In the genomic region with DNA sequence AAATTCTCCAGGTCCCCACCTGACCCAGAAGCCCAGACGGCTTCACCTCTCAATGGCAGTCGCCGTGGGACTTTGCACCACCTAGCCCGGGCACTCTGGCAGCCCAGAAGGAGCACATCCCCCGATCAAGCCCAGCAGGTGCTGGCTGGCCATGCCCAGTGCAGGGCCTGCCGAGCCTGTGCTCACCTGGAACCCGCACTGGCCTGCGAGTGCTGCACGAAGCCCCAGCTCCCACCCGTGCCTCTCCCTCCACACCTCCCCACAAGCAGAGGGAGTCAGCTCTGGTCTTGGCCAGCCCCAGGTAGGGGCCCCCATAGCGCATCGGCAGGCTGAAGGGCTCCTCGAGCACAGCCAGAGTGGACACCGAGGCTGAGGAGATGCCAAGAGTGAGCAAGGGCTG, we compare ENCODE assay signal across 22 cellular contexts.
DNase-seq lines count a peak whose midpoint lies in the region; ATAC-seq and TF ChIP-seq lines count a peak whose summit lies in the region.
"Had no signal": no experiment of that assay in that cellular context is flagged by ENCODE, and none has a peak within 500 bp of the region (broad histone marks: within the 10 kb centered on the region; RNA-seq: fewer than 3 reads in every experiment).

No MANE protein-coding gene starts in this region.

- H3K9ac ChIP-seq in endodermal cell (ENCODE audit: extremely low read depth, low read length, poor library complexity, severe bottlenecking) (no peak overlapping the region), mesenchymal stem cell (ENCODE audit: low read length) (no peak overlapping the region)
- H3K9ac ChIP-seq: BLaER1 had no signal

- no peak overlapping the region for H2BK120ac ChIP-seq in mesenchymal stem cell (ENCODE audit: low read depth, low read length)

- intact Hi-C loops in natural killer cell (cut with micrococcal nuclease) = no loop called here

- TF ChIP-seq CTCF in RWPE2 (IDR thresholded peaks at IDR 0.05; ENCODE audit: poor library complexity, severe bottlenecking) = no peak
- TF ChIP-seq CTCF in endodermal cell (conservative IDR thresholded peaks at IDR 0.05) = no peak
- TF ChIP-seq CTCF in natural killer cell (IDR thresholded peaks at IDR 0.05) = no peak

- H3K14ac ChIP-seq in mesenchymal stem cell (ENCODE audit: low read length in 2 of 2) = no peak overlapping the region

- H2AK5ac ChIP-seq in mesenchymal stem cell (ENCODE audit: low read length, severe bottlenecking) = no peak overlapping the region

- H3K36me3 ChIP-seq in RWPE2 (ENCODE audit: low read depth) = no peaks in the 10 kb centered on the region
- H3K36me3 ChIP-seq in endodermal cell (ENCODE audit: control insufficient read depth, insufficient read depth, low read length) = no peaks in the 10 kb centered on the region
- peaks cover 5 to 8% of the 10 kb centered on the region in 2 experiments for H3K36me3 ChIP-seq in mesenchymal stem cell (ENCODE audit: control insufficient read depth in 1 of 2, insufficient read depth in 2 of 2, low read depth in 1 of 2, low read length in 2 of 2)
- H3K36me3 ChIP-seq: BE2C had no signal

- no peak overlapping the region for H4K8ac ChIP-seq in mesenchymal stem cell (ENCODE audit: low read length)

- no peak overlapping the region for H2AFZ ChIP-seq in mesenchymal stem cell (ENCODE audit: low read depth, low read length)

- no peak overlapping the region for H3K27ac ChIP-seq in RWPE2 (ENCODE audit: poor library complexity, severe bottlenecking)
- no peak overlapping the region for H3K27ac ChIP-seq in endodermal cell (ENCODE audit: low read depth, low read length)
- H3K27ac ChIP-seq in mesenchymal stem cell (ENCODE audit: low read length, poor library complexity, severe bottlenecking) = no peak overlapping the region
- H3K27ac ChIP-seq: BLaER1 had no signal

- H3K27me3 Mint-ChIP-seq in endodermal cell (ENCODE audit: insufficient read depth) (no peaks in the 10 kb centered on the region), natural killer cell (ENCODE audit: low read depth in 2 of 2) (no peaks in the 10 kb centered on the region)
- H3K27me3 Mint-ChIP-seq: CD4-positive, alpha-beta memory T cell; CD4-positive, CD25-positive, alpha-beta regulatory T cell; CD8-positive, alpha-beta memory T cell had no signal

- H3K27me3 ChIP-seq in RWPE2 (ENCODE audit: insufficient read depth, poor library complexity, severe bottlenecking) (no peaks in the 10 kb centered on the region), endodermal cell (ENCODE audit: control insufficient read depth, insufficient read depth, low read length, poor library complexity, severe bottlenecking) (no peaks in the 10 kb centered on the region), mesenchymal stem cell (ENCODE audit: control insufficient read depth in 1 of 2, insufficient read depth in 1 of 2, low read length in 2 of 2) (no peaks in the 10 kb centered on the region)
- H3K27me3 ChIP-seq: BE2C, BLaER1 had no signal

- H3K4me1 Mint-ChIP-seq in endodermal cell (peaks cover 6% of the 10 kb centered on the region), natural killer cell (no peaks in the 10 kb centered on the region)
- H3K4me1 Mint-ChIP-seq: CD14-positive monocyte; CD4-positive, alpha-beta memory T cell; CD8-positive, alpha-beta memory T cell had no signal

- H3K79me1 ChIP-seq in mesenchymal stem cell (replicated peaks; ENCODE audit: low read length, poor library complexity, severe bottlenecking) = no peaks in the 10 kb centered on the region

- peaks cover 97% of the 10 kb centered on the region for H3K9me3 Mint-ChIP-seq in endodermal cell
- H3K9me3 Mint-ChIP-seq in natural killer cell = peaks cover 2 to 10% of the 10 kb centered on the region in 2 donors

- H3K36me3 Mint-ChIP-seq in endodermal cell (ENCODE audit: low read depth) = peaks cover 84% of the 10 kb centered on the region
- peaks cover 12% of the 10 kb centered on the region for H3K36me3 Mint-ChIP-seq in natural killer cell

- no peak overlapping the region for H3K18ac ChIP-seq in mesenchymal stem cell (ENCODE audit: low read depth in 1 of 2, low read length in 2 of 2)

- H2BK12ac ChIP-seq in mesenchymal stem cell (ENCODE audit: low read length in 2 of 2) = no peak overlapping the region

- peak overlapping the region; percentile 50 for H4K91ac ChIP-seq in mesenchymal stem cell (ENCODE audit: low read length)

- peak; percentile 61 for DNase-seq in RWPE2 (ENCODE audit: low spot score)
- no peak for DNase-seq in endodermal cell
- no peak for DNase-seq in mesenchymal stem cell
- no peak for DNase-seq in natural killer cell
- no peak for DNase-seq in NCI-H748 (lab: John Stamatoyannopoulos, UW; ENCODE audit: unreplicated experiment)
- DNase-seq: 8988T; ACHN; BE2C; CD4-positive, CD25-positive, alpha-beta regulatory T cell; CD8-positive, alpha-beta memory T cell; COR-L47; DMS 273 treated with DMSO at 0.1 percent for 48 hours; DMS153; DMS53; DMS79; DND-41; EL had no signal

- H3K4me3 ChIP-seq in RWPE2 (ENCODE audit: severe bottlenecking) (no peak overlapping the region), endodermal cell (ENCODE audit: low read length) (peak overlapping the region; percentile 45), mesenchymal stem cell (ENCODE audit: insufficient read depth in 1 of 2, low read depth in 1 of 2, low read length in 2 of 2) (no peak overlapping the region)
- H3K4me3 ChIP-seq: BLaER1, GM12878 had no signal

- 87 to 93% methylated on average over 3 to 14 of the region's 14 CpGs for WGBS in endodermal cell (ENCODE audit: insufficient coverage in 1 of 2, insufficient read length in 1 of 2), 2 experiments
- WGBS in mesenchymal stem cell = 90% methylated on average over 13 of the region's 14 CpGs

- H3K9me3 ChIP-seq in RWPE2 (ENCODE audit: severe bottlenecking) (no peaks in the 10 kb centered on the region), endodermal cell (ENCODE audit: control insufficient read depth, low read length) (peaks cover 64% of the 10 kb centered on the region), mesenchymal stem cell (ENCODE audit: control insufficient read depth, low read length) (peaks cover 6% of the 10 kb centered on the region)
- H3K9me3 ChIP-seq: BE2C had no signal

- no peak overlapping the region for H2BK15ac ChIP-seq in mesenchymal stem cell (ENCODE audit: low read depth, poor library complexity, severe bottlenecking)

- H3K4me1 ChIP-seq in RWPE2 (ENCODE audit: insufficient read depth, poor library complexity, severe bottlenecking) (no peaks in the 10 kb centered on the region), endodermal cell (ENCODE audit: control insufficient read depth, insufficient read depth, low read length) (no peaks in the 10 kb centered on the region), mesenchymal stem cell (ENCODE audit: control insufficient read depth, insufficient read depth, low read depth, low read length) (no peaks in the 10 kb centered on the region)
- H3K4me1 ChIP-seq: BE2C, BLaER1 had no signal

- ATAC-seq in RWPE2 (ENCODE audit: low read depth) (no peak), natural killer cell (no peak), HG03025 (IDR thresholded peaks at IDR 0.05; ENCODE audit: low FRiP score, unreplicated experiment) (no peak)
- ATAC-seq: GM12878 had no signal

- H3K27ac Mint-ChIP-seq in endodermal cell (no peak overlapping the region), natural killer cell (no peak overlapping the region)
- H3K27ac Mint-ChIP-seq: CD14-positive monocyte; CD4-positive, alpha-beta memory T cell; CD4-positive, CD25-positive, alpha-beta regulatory T cell; CD8-positive, alpha-beta memory T cell had no signal

- H3K4me3 Mint-ChIP-seq in endodermal cell (no peak overlapping the region), natural killer cell (no peak overlapping the region)
- H3K4me3 Mint-ChIP-seq: CD14-positive monocyte; CD4-positive, alpha-beta memory T cell; CD4-positive, CD25-positive, alpha-beta regulatory T cell; CD8-positive, alpha-beta memory T cell had no signal

- no peak overlapping the region for H3K4me2 ChIP-seq in mesenchymal stem cell (ENCODE audit: low read length, poor library complexity, severe bottlenecking)
- H3K4me2 ChIP-seq: BLaER1 had no signal

- H2BK5ac ChIP-seq in mesenchymal stem cell (ENCODE audit: low read depth, low read length, poor library complexity, severe bottlenecking) = no peak overlapping the region

- no peak overlapping the region for H3K23ac ChIP-seq in mesenchymal stem cell (ENCODE audit: low read length in 2 of 2)

- H3K4ac ChIP-seq in mesenchymal stem cell (ENCODE audit: low read depth in 1 of 2, low read length in 2 of 2) = no peak overlapping the region
